ENCODE assay signal across 13 cellular contexts in genomic region chr14:102418853-102419240, GRCh38.
"Had no signal": no experiment of that assay in that cellular context is flagged by ENCODE, and none has a peak within 500 bp of the region (broad histone marks: within the 10 kb centered on the region; RNA-seq: fewer than 3 reads in every experiment).

No MANE protein-coding gene starts in this region.

- H3K36me3 ChIP-seq: WERI-Rb-1 had no signal

- H3K27me3 ChIP-seq: tibial artery had no signal

- H3K9me3 Mint-ChIP-seq: activated naive CD4-positive, alpha-beta T cell treated with anti-CD3 and anti-CD28 coated beads, Interleukin-2, amount 50 U/mL, for 72 hours; effector memory CD8-positive, alpha-beta T cell; naive thymus-derived CD8-positive, alpha-beta T cell; T-cell had no signal

- H3K36me3 Mint-ChIP-seq: activated naive CD4-positive, alpha-beta T cell treated with anti-CD3 and anti-CD28 coated beads, Interleukin-2, amount 50 U/mL, for 72 hours had no signal

- H3K27ac Mint-ChIP-seq: effector memory CD8-positive, alpha-beta T cell; T-cell had no signal

- H3K27me3 Mint-ChIP-seq: effector memory CD8-positive, alpha-beta T cell; naive thymus-derived CD8-positive, alpha-beta T cell; T-cell had no signal

- H3K4me1 ChIP-seq: tibial artery had no signal

- H3K4me3 ChIP-seq: mucosa of descending colon, tibial artery had no signal

- DNase-seq: activated CD4-positive, alpha-beta T cell treated with anti-CD3 and anti-CD28 coated beads for 4 hours; activated T-cell treated with anti-CD3 and anti-CD28 coated beads for 4 hours; cortex of kidney; effector memory CD8-positive, alpha-beta T cell; left colon; mucosa of descending colon; naive thymus-derived CD8-positive, alpha-beta T cell; stimulated activated CD4-positive, alpha-beta T cell treated with anti-CD3 and anti-CD28 coated beads, Interleukin-12 subunit alpha, Interleukin-12 subunit beta, amount 100 ng/mL, for 4 hours; stimulated activated naive CD4-positive, alpha-beta T cell treated with Interleukin-2 at 50 U/mL for 16 hours; T-cell; tibial artery had no signal

- H3K4me3 Mint-ChIP-seq: effector memory CD8-positive, alpha-beta T cell; T-cell had no signal

- H3K27ac ChIP-seq: tibial artery, WERI-Rb-1 had no signal

- H3K9me3 ChIP-seq: mucosa of descending colon, tibial artery had no signal

- ATAC-seq: activated naive CD4-positive, alpha-beta T cell treated with anti-CD3 and anti-CD28 coated beads, Interleukin-2, amount 50 U/mL, for 72 hours; effector memory CD8-positive, alpha-beta T cell; left colon; mucosa of descending colon; naive thymus-derived CD8-positive, alpha-beta T cell; T-cell had no signal
